26 cellular contexts compared by ENCODE assay signal in genomic region chr15:64263567-64263966, GRCh38.
A peak's percentile ranks its signal among the peaks of the same experiment; 100 is the strongest.
DNase-seq lines count a peak whose midpoint lies in the region; ATAC-seq and TF ChIP-seq lines count a peak whose summit lies in the region.
"Had no signal": no experiment of that assay in that cellular context is flagged by ENCODE, and none has a peak within 500 bp of the region (broad histone marks: within the 10 kb centered on the region; RNA-seq: fewer than 3 reads in every experiment).

No MANE protein-coding gene starts in this region.

- peaks cover 4 to 20% (median 12%) of the 10 kb centered on the region in 7 donors for H3K9me3 Mint-ChIP-seq in naive B cell
- peaks cover 16 to 29% of the 10 kb centered on the region in 2 donors for H3K9me3 Mint-ChIP-seq in activated naive CD4-positive, alpha-beta T cell treated with anti-CD3 and anti-CD28 coated beads, Interleukin-2, amount 50 U/mL, for 72 hours

- DNase-seq in NCI-H82 (lab: John Stamatoyannopoulos, UW) (peak; percentile 5), NCI-H82 treated with DMSO at 0.1 percent for 48 hours (lab: John Stamatoyannopoulos, UW; ENCODE audit: unreplicated experiment) (no peak), GM20000 (ENCODE audit: low spot score) (peak; percentile 17), RPMI8226 (peak; percentile 29), naive B cell (peak; percentile 28), NOMO-1 treated with DMSO at 0.1 percent for 48 hours (lab: John Stamatoyannopoulos, UW; ENCODE audit: unreplicated experiment) (no peak)
- DNase-seq in activated naive CD4-positive, alpha-beta T cell treated with anti-CD3 and anti-CD28 coated beads, Interleukin-2, amount 50 U/mL, for 72 hours (ENCODE audit: low spot score in 2 of 2), result no peak
- DNase-seq: 8988T; activated effector memory CD4-positive, alpha-beta T cell treated with Interleukin-2 at 50 U/mL for 16 hours; activated T-cell treated with anti-CD3 and anti-CD28 coated beads for 4 hours; DMS153; HCEC 1CT; KBM-7; left ventricle myocardium inferior; naive thymus-derived CD8-positive, alpha-beta T cell; NCI-H1048; NCI-H187; NCI-H526 treated with DMSO at 0.1 percent for 48 hours; nucleus accumbens; psoas muscle; sigmoid colon; stimulated activated CD4-positive, alpha-beta T cell treated with anti-CD3 and anti-CD28 coated beads, Interleukin-4, amount 100 ng/mL, for 4 hours; stimulated activated naive CD4-positive, alpha-beta T cell treated with Interleukin-2 at 50 U/mL for 16 hours; uterus had no signal

- peak overlapping the region; percentile 37 to 86 (median 73) for H3K27ac Mint-ChIP-seq in naive B cell
- no peak overlapping the region for H3K27ac Mint-ChIP-seq in activated naive CD4-positive, alpha-beta T cell treated with anti-CD3 and anti-CD28 coated beads, Interleukin-2, amount 50 U/mL, for 72 hours
- H3K27ac Mint-ChIP-seq: mesothelial cell of epicardium had no signal

- TF ChIP-seq CTCF in GM20000 (IDR thresholded peaks at IDR 0.05; ENCODE audit: extremely low read depth, missing control alignments), result no peak

- H3K36me3 Mint-ChIP-seq in naive B cell, result peaks cover 17 to 28% of the 10 kb centered on the region in 2 donors
- peaks cover 21 to 46% of the 10 kb centered on the region in 2 donors for H3K36me3 Mint-ChIP-seq in activated naive CD4-positive, alpha-beta T cell treated with anti-CD3 and anti-CD28 coated beads, Interleukin-2, amount 50 U/mL, for 72 hours

- H3K4me1 Mint-ChIP-seq in naive B cell, result peaks cover 21 to 47% (median 24%) of the 10 kb centered on the region in 3 donors

- H3K27me3 Mint-ChIP-seq in naive B cell, result no peaks in the 10 kb centered on the region
- H3K27me3 Mint-ChIP-seq: naive thymus-derived CD8-positive, alpha-beta T cell had no signal

- H3K4me3 Mint-ChIP-seq in naive B cell, result peak overlapping the region; percentile 6 to 87 (median 77)
- H3K4me3 Mint-ChIP-seq: mesothelial cell of epicardium; naive thymus-derived CD8-positive, alpha-beta T cell had no signal

- ATAC-seq in naive B cell (ENCODE audit: low read depth in 2 of 2) (peak; percentile 76), GM21723 (IDR thresholded peaks at IDR 0.05; ENCODE audit: unreplicated experiment) (no peak)
- no peak for ATAC-seq in activated naive CD4-positive, alpha-beta T cell treated with anti-CD3 and anti-CD28 coated beads, Interleukin-2, amount 50 U/mL, for 72 hours
- ATAC-seq: naive thymus-derived CD8-positive, alpha-beta T cell; psoas muscle had no signal

Comparison
In these comparisons a context has a peak if more than half of its experiments do, and no peak if none do; other contexts are left out.
1. DNase-seq: peak in NCI-H82 (single experiment), GM20000 (single experiment), RPMI8226 (single experiment) and naive B cell (single experiment); none in NCI-H82 treated with DMSO at 0.1 percent for 48 hours (single experiment), activated naive CD4-positive, alpha-beta T cell treated with anti-CD3 and anti-CD28 coated beads, Interleukin-2, amount 50 U/mL, for 72 hours (0 of 2) and NOMO-1 treated with DMSO at 0.1 percent for 48 hours (single experiment).
2. ATAC-seq: peak in naive B cell (2 of 2); none in activated naive CD4-positive, alpha-beta T cell treated with anti-CD3 and anti-CD28 coated beads, Interleukin-2, amount 50 U/mL, for 72 hours (0 of 2) and GM21723 (single experiment).
3. H3K27ac Mint-ChIP-seq: peak in naive B cell (6 of 6); none in activated naive CD4-positive, alpha-beta T cell treated with anti-CD3 and anti-CD28 coated beads, Interleukin-2, amount 50 U/mL, for 72 hours (0 of 2).